In genomic region chr9:79615038-79615437, GRCh38 we compare ENCODE assay signal across 18 cellular contexts. TPM values are rescaled to one million over a fixed set of nuclear protein-coding genes. Genes with fewer than 3 reads are reported as not detected.
DNase-seq lines count a peak whose midpoint lies in the region; ATAC-seq and TF ChIP-seq lines count a peak whose summit lies in the region.
"Had no signal": no experiment of that assay in that cellular context is flagged by ENCODE, and none has a peak within 500 bp of the region (broad histone marks: within the 10 kb centered on the region; RNA-seq: fewer than 3 reads in every experiment).

No MANE protein-coding gene starts in this region.

- H3F3A ChIP-seq in OCI-LY1 (ENCODE audit: insufficient read depth, low read length) = no peaks in the 10 kb centered on the region

- H3K9me2 ChIP-seq in OCI-LY1 (ENCODE audit: low read depth, low read length) = no peaks in the 10 kb centered on the region

- H3K27ac ChIP-seq in OCI-LY1 (ENCODE audit: low read depth, low read length, poor library complexity, severe bottlenecking) = no peak overlapping the region
- peak overlapping the region; percentile 64 for H3K27ac ChIP-seq in psoas muscle
- H3K27ac ChIP-seq: 22Rv1, C4-2B, HL-60, PC-9 had no signal

- H3K4me3 ChIP-seq in OCI-LY1 (ENCODE audit: low read depth, low read length, poor library complexity, severe bottlenecking) (no peak overlapping the region), psoas muscle (no peak overlapping the region)
- H3K4me3 ChIP-seq: PC-9, SJSA1 had no signal

- no peaks in the 10 kb centered on the region for H3K27me3 ChIP-seq in OCI-LY1 (ENCODE audit: insufficient read depth, low read length)
- H3K27me3 ChIP-seq in psoas muscle (ENCODE audit: insufficient read depth in 3 of 3, low read length in 2 of 3) = no peaks in the 10 kb centered on the region
- H3K27me3 ChIP-seq: SJSA1 had no signal

- H4K20me1 ChIP-seq in OCI-LY1 (ENCODE audit: insufficient read depth, low read length) = no peaks in the 10 kb centered on the region

- 31 to 55% (median 41%) methylated on average over 5 of the region's 5 CpGs for WGBS in psoas muscle, 3 donors

- peak overlapping the region; percentile 20; the same call in 1 of the 2 replicates for H3K9ac ChIP-seq in OCI-LY1 (ENCODE audit: low read length)

- H3K36me3 ChIP-seq in OCI-LY1 (ENCODE audit: insufficient read depth, low read length) = no peaks in the 10 kb centered on the region
- H3K36me3 ChIP-seq in psoas muscle (ENCODE audit: insufficient read depth in 1 of 2, low read depth in 1 of 2) = no peaks in the 10 kb centered on the region

- intact Hi-C loops in psoas muscle (cut with DNase I) = no loop called here

- no peak overlapping the region for H2AFZ ChIP-seq in OCI-LY1 (ENCODE audit: low read length)
- H2AFZ ChIP-seq: PC-9 had no signal

- no peaks in the 10 kb centered on the region for H3K79me2 ChIP-seq in OCI-LY1 (ENCODE audit: insufficient read depth, low read length)

- H3K4me1 ChIP-seq in OCI-LY1 (ENCODE audit: insufficient read depth, low read length, severe bottlenecking) (peaks cover 23% of the 10 kb centered on the region), psoas muscle (peaks cover 85% of the 10 kb centered on the region)

- no peak for ATAC-seq in psoas muscle
- ATAC-seq in GM18517 (IDR thresholded peaks at IDR 0.05; ENCODE audit: unreplicated experiment) = no peak

- TF ChIP-seq CTCF in OCI-LY1 (IDR thresholded peaks at IDR 0.05; ENCODE audit: low read length) = no peak
- TF ChIP-seq CTCF in psoas muscle (IDR thresholded peaks at IDR 0.05) = no peak

- H3K9me3 ChIP-seq in OCI-LY1 (ENCODE audit: low read length) (no peaks in the 10 kb centered on the region), psoas muscle (no peaks in the 10 kb centered on the region)
- H3K9me3 ChIP-seq: SJSA1 had no signal

- 0 out of 2 replicates have a peak overlapping the region, but pooled peaks have one; percentile 13 for H3K4me2 ChIP-seq in OCI-LY1 (ENCODE audit: low read length)
- H3K4me2 ChIP-seq: PC-9 had no signal

- DNase-seq in DMS 273 (lab: John Stamatoyannopoulos, UW; ENCODE audit: unreplicated experiment) = peak; percentile 3
- no peak for DNase-seq in DMS 273 treated with DMSO at 0.1 percent for 48 hours (lab: John Stamatoyannopoulos, UW)
- peak; percentile 96 for DNase-seq in cerebellar cortex (ENCODE audit: low spot score)
- DNase-seq in psoas muscle = no peak
- DNase-seq in NCI-H526 treated with DMSO at 0.1 percent for 48 hours (lab: John Stamatoyannopoulos, UW) = no peak
- DNase-seq in DMS53 (lab: John Stamatoyannopoulos, UW) = no peak
- DNase-seq: DMS153; EL; NCI-H1105; NCI-H1694; NK-92 treated with Interleukin-12 subunit alpha and Interleukin-12 subunit beta, amount 100 ng/mL, for 24 hours; PC-9 had no signal

RNA-seq across cellular contexts. Expression of gene TLE4, which starts 43.3 kb away (rescaled TPM):
- 10 to 100 TPM; 17.6 to 51.9 (median 21.9) TPM for total RNA-seq in psoas muscle
- 10 to 100 TPM in 2 of 3 donors, 1 to 10 TPM in 1; 5.1 to 22.3 (median 14.3) TPM for polyA plus RNA-seq in psoas muscle
- total RNA-seq: PC-9 had no signal

Comparison
In these comparisons a context has a peak if more than half of its experiments do, and no peak if none do; other contexts are left out.
1. DNase-seq: peak in DMS 273 (single experiment) and cerebellar cortex (single experiment); none in DMS 273 treated with DMSO at 0.1 percent for 48 hours (single experiment), psoas muscle (0 of 2), NCI-H526 treated with DMSO at 0.1 percent for 48 hours (single experiment) and DMS53 (single experiment).